ENCODE assay signal across 26 cellular contexts in the genomic region with DNA sequence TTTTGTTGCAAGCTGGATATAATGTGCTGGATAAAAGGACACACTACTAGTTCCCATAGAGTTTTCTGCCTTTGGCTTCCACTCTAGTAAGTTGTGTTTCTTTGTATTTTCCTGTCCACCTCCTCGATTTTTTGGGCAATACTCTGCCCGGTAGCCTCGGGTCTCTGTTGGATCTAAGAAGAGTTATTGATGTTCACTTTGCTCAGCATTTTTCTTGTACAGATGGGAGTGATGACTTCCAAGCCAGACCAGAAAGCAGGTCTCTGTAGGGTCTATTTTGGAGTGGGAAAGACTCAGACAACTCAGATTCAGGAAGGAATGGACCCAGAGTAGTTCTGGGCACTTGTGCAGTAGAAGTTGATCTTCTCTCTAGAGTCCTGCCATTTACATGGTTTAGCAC. TPM values are rescaled to one million over a fixed set of nuclear protein-coding genes. Genes with fewer than 3 reads are reported as not detected.
"Had no signal": no experiment of that assay in that cellular context is flagged by ENCODE, and none has a peak within 500 bp of the region (broad histone marks: within the 10 kb centered on the region; RNA-seq: fewer than 3 reads in every experiment).

No MANE protein-coding gene starts in this region.

- H3K27ac ChIP-seq: coronary artery, dorsolateral prefrontal cortex, epithelial cell of prostate, esophagus squamous epithelium, gastrocnemius medialis, heart right ventricle, left lung, lower lobe of right lung had no signal

- H3K4me3 ChIP-seq: coronary artery, dorsolateral prefrontal cortex, esophagus squamous epithelium, gastrocnemius medialis, heart right ventricle, left lung, lower lobe of right lung had no signal

- H3K36me3 ChIP-seq: esophagus squamous epithelium, gastrocnemius medialis, heart right ventricle, left lung, lower lobe of right lung had no signal

- FAIRE-seq: colon, islet of Langerhans, keratinocyte had no signal

- DNase-seq: dermis blood vessel endothelial cell; dorsolateral prefrontal cortex; effector CD4-positive, alpha-beta T cell; effector memory CD4-positive, alpha-beta T cell; erythroblast; esophagus squamous epithelium; foreskin fibroblast; foreskin melanocyte; gastrocnemius medialis; glutamatergic neuron; head of caudate nucleus; heart right ventricle; hippocampal formation; left cardiac atrium; left lung; left ventricle myocardium superior; lower lobe of right lung; mesenchymal stem cell; midbrain; naive thymus-derived CD4-positive, alpha-beta T cell had no signal

- H3K4me1 ChIP-seq: esophagus squamous epithelium, gastrocnemius medialis, heart right ventricle, left lung, lower lobe of right lung had no signal

- H3K27me3 ChIP-seq: gastrocnemius medialis, heart right ventricle, left lung had no signal

- ATAC-seq: esophagus mucosa; gastrocnemius medialis; heart right ventricle; left cardiac atrium; left lung; left ventricle myocardium superior; lower lobe of right lung; naive thymus-derived CD4-positive, alpha-beta T cell had no signal

- H3K4me3 Mint-ChIP-seq: naive thymus-derived CD4-positive, alpha-beta T cell had no signal

- H3K36me3 Mint-ChIP-seq: naive thymus-derived CD4-positive, alpha-beta T cell had no signal

- H3K27ac Mint-ChIP-seq: naive thymus-derived CD4-positive, alpha-beta T cell had no signal

- H3K9me3 ChIP-seq: gastrocnemius medialis, lower lobe of right lung had no signal

RNA-seq across cellular contexts. Expression of gene PRTG, which starts 36.0 kb away (rescaled TPM):
- total RNA-seq: naive thymus-derived CD4-positive, alpha-beta T cell had no signal
- polyA plus RNA-seq: keratinocyte; naive thymus-derived CD4-positive, alpha-beta T cell had no signal
